Comparison of ENCODE assay signal across 8 cellular contexts in the genomic region with DNA sequence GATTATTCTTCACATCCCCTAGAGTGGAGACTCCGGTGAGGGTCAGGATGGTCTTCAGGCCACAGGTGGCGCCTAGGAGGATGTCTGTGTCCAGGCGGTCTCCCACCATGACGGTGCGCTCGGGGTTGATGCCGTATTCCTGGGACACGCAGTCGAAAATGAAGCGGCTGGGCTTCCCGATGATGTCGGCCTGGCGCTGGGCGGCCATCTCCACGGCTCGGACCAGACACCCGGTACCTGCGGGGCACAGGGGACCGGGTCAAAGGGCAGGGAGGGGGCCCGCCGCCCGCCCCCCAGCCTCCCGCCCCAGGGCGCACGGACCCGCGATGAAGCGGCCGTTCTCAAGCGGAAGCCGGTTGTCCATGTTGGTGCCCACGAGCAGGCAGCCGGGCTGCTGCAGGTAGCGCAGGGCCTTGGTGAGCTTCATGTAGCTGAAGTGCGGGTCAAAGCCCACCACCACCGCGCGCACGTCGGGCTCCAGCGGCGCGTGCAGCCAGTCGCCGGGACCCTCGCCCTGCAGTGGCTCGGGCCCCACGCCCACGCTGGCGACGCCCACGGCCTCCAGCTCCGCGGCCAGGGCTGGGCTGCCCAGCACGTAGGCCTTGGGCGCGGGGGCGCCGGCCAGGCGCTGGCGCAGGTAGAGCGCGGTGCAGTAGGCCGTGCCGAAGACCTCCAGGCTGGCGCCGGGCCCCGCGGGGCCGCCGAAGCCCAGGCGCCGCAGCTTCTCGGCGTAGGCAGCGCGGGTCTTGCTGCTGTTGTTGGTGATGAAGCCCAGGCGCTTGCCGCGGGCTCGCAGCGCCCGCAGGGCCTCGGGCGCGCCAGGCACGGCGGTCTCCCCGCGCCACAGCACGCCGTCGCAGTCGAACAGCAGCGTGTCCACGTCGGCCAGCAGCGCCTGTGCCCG.
DNase-seq lines count a peak whose midpoint lies in the region; ATAC-seq lines count a peak whose summit lies in the region.

No MANE protein-coding gene starts in this region.

- H2AFZ ChIP-seq in neuron (ENCODE audit: low read depth, low read length) = no peak overlapping the region

- no peaks in the 10 kb centered on the region for H3K9me3 ChIP-seq in NT2/D1 (ENCODE audit: insufficient read depth, low read length)
- H3K9me3 ChIP-seq in effector memory CD4-positive, alpha-beta T cell (ENCODE audit: control insufficient read depth, low read length) = no peaks in the 10 kb centered on the region
- no peaks in the 10 kb centered on the region for H3K9me3 ChIP-seq in neuron (ENCODE audit: low read length)

- peaks cover 50% of the 10 kb centered on the region for H3K36me3 ChIP-seq in NT2/D1 (ENCODE audit: insufficient read depth, insufficient read length, low read length)
- peaks cover 1% of the 10 kb centered on the region for H3K36me3 ChIP-seq in effector memory CD4-positive, alpha-beta T cell (ENCODE audit: control insufficient read depth, insufficient read depth, low read length)
- peaks cover 26% of the 10 kb centered on the region for H3K36me3 ChIP-seq in neuron (ENCODE audit: insufficient read depth, low read length)

- peak overlapping the region; percentile 51 for H3K27ac ChIP-seq in effector memory CD4-positive, alpha-beta T cell (ENCODE audit: insufficient read depth, low read length, poor library complexity, severe bottlenecking)

- H3K9ac ChIP-seq in NT2/D1 (ENCODE audit: insufficient read length, low read depth) = peak overlapping the region; percentile 100

- H3K4me3 ChIP-seq in NT2/D1 (ENCODE audit: insufficient read length, low read depth) (peak overlapping the region; percentile 100), neuron (ENCODE audit: low read length) (peak overlapping the region; percentile 93)
- peak overlapping the region; percentile 58 for H3K4me3 ChIP-seq in effector memory CD4-positive, alpha-beta T cell (ENCODE audit: insufficient read depth, low read depth, low read length, poor library complexity, severe bottlenecking)

- DNase-seq in CD1c-positive myeloid dendritic cell (ENCODE audit: extremely low spot score) (peak; percentile 15), NT2/D1 (ENCODE audit: low read depth, low spot score) (no peak), hepatic stellate cell (ENCODE audit: low spot score) (no peak)
- no peak for DNase-seq in effector memory CD4-positive, alpha-beta T cell
- DNase-seq in effector CD8-positive, alpha-beta T cell (lab: John Stamatoyannopoulos, UW) = no peak
- no peak for DNase-seq in activated CD4-positive, alpha-beta T cell treated with anti-CD3 and anti-CD28 coated beads, Interleukin-2, amount 50 U/mL, for 4 hours

- ATAC-seq in GM21447 (IDR thresholded peaks at IDR 0.05; ENCODE audit: unreplicated experiment) = peak; percentile 2

- no peaks in the 10 kb centered on the region for H3K27me3 ChIP-seq in NT2/D1 (ENCODE audit: insufficient read depth, insufficient read length)
- H3K27me3 ChIP-seq in effector memory CD4-positive, alpha-beta T cell (replicated peaks; ENCODE audit: control insufficient read depth, insufficient read depth, low read length, poor library complexity, severe bottlenecking) = no peaks in the 10 kb centered on the region
- H3K27me3 ChIP-seq in neuron (ENCODE audit: insufficient read depth, low read length) = no peaks in the 10 kb centered on the region

- H3K4me1 ChIP-seq in NT2/D1 (ENCODE audit: insufficient read depth, insufficient read length) (peaks cover 41% of the 10 kb centered on the region), neuron (ENCODE audit: insufficient read depth, low read length) (peaks cover 16% of the 10 kb centered on the region)
- H3K4me1 ChIP-seq in effector memory CD4-positive, alpha-beta T cell (ENCODE audit: control insufficient read depth, insufficient read depth, low read length, poor library complexity, severe bottlenecking) = peaks cover 14% of the 10 kb centered on the region
